In genomic region chr13:48434203-48434602, GRCh38 we compare ENCODE assay signal across 1 cellular context.
TF ChIP-seq lines count a peak whose summit lies in the region.

No MANE protein-coding gene starts in this region.

TF ChIP-seq in H1, 55 proteins besides CTCF, POLR2A, EP300 and RAD21:
- TF ChIP-seq MAFK (IDR thresholded peaks at IDR 0.05; ENCODE audit: low read depth, low read length) (peak; percentile 69; the same call in 1 of the 2 replicates), POU5F1 (IDR thresholded peaks at IDR 0.05; ENCODE audit: low read depth, low read length) (no peak)
TF ChIP-seq in H1: peak in this region for 1.
